Comparison of ENCODE assay signal across 24 cellular contexts in genomic region chr5:122081541-122081940, GRCh38. TPM values are rescaled to one million over a fixed set of nuclear protein-coding genes. Genes with fewer than 3 reads are reported as not detected.
DNase-seq lines count a peak whose midpoint lies in the region; ATAC-seq and TF ChIP-seq lines count a peak whose summit lies in the region.
"Had no signal": no experiment of that assay in that cellular context is flagged by ENCODE, and none has a peak within 500 bp of the region (broad histone marks: within the 10 kb centered on the region; RNA-seq: fewer than 3 reads in every experiment).

No MANE protein-coding gene starts in this region.

- H3K9me3 Mint-ChIP-seq in endodermal cell = no peaks in the 10 kb centered on the region
- no peaks in the 10 kb centered on the region for H3K9me3 Mint-ChIP-seq in stimulated activated naive CD8-positive, alpha-beta T cell treated with anti-CD3 and anti-CD28 coated beads, Interleukin-15, amount 100 ng/mL, for 72 hours
- H3K9me3 Mint-ChIP-seq: H9 had no signal

- H3K4me3 ChIP-seq in endodermal cell (ENCODE audit: low read length) (no peak overlapping the region), thoracic aorta (no peak overlapping the region), upper lobe of right lung (no peak overlapping the region)
- H3K4me3 ChIP-seq: A549, BLaER1, GM12878, SK-N-MC had no signal

- H3K36me3 Mint-ChIP-seq in endodermal cell (ENCODE audit: low read depth) = no peaks in the 10 kb centered on the region
- H3K36me3 Mint-ChIP-seq: CD4-positive, alpha-beta memory T cell had no signal

- 60 to 76% methylated on average over 1 to 2 of the region's 2 CpGs for WGBS in endodermal cell (ENCODE audit: insufficient coverage in 1 of 2, insufficient read length in 1 of 2), 2 experiments

- H3K36me3 ChIP-seq in endodermal cell (ENCODE audit: control insufficient read depth, insufficient read depth, low read length) (no peaks in the 10 kb centered on the region), thoracic aorta (no peaks in the 10 kb centered on the region), upper lobe of right lung (no peaks in the 10 kb centered on the region)

- peaks cover 12% of the 10 kb centered on the region for H3K4me1 ChIP-seq in endodermal cell (ENCODE audit: control insufficient read depth, insufficient read depth, low read length)
- peaks cover 3 to 28% of the 10 kb centered on the region in 2 donors for H3K4me1 ChIP-seq in thoracic aorta (ENCODE audit: control insufficient read depth in 1 of 2, low read depth in 2 of 2)
- H3K4me1 ChIP-seq in upper lobe of right lung = no peaks in the 10 kb centered on the region
- H3K4me1 ChIP-seq: BLaER1 had no signal

- H3K9ac ChIP-seq in endodermal cell (ENCODE audit: extremely low read depth, low read length, poor library complexity, severe bottlenecking) = no peak overlapping the region
- H3K9ac ChIP-seq: BLaER1, KMS-11 had no signal

- DNase-seq in COR-L47 (lab: John Stamatoyannopoulos, UW) = peak; percentile 69
- DNase-seq in NCI-H146 treated with DMSO at 0.1 percent for 48 hours (lab: John Stamatoyannopoulos, UW; ENCODE audit: unreplicated experiment) = peak; percentile 54
- no peak for DNase-seq in endodermal cell
- DNase-seq in thoracic aorta (ENCODE audit: low spot score) = no peak
- DNase-seq in upper lobe of right lung = no peak
- DNase-seq in glomerular visceral epithelial cell (ENCODE audit: extremely low spot score) = no peak
- DNase-seq in stimulated activated naive CD8-positive, alpha-beta T cell treated with anti-CD3 and anti-CD28 coated beads, Interleukin-15, amount 100 ng/mL, for 72 hours = no peak
- DNase-seq: CD4-positive, alpha-beta memory T cell; DND-41; H9; NCI-H1092 treated with DMSO at 0.1 percent for 48 hours; NCI-H1436 treated with DMSO at 0.1 percent for 48 hours; NCI-H2081 treated with DMSO at 0.1 percent for 48 hours; NCI-H446; NCI-H526; NK-92 treated with Interleukin-12 subunit alpha and Interleukin-12 subunit beta, amount 100 ng/mL, for 24 hours; SHP77 treated with DMSO at 0.1 percent for 48 hours; SW 1271 had no signal

- H3K27ac ChIP-seq in endodermal cell (ENCODE audit: low read depth, low read length) = no peak overlapping the region
- H3K27ac ChIP-seq in thoracic aorta = peak overlapping the region; percentile 62 to 64
- H3K27ac ChIP-seq in upper lobe of right lung = no peak overlapping the region
- H3K27ac ChIP-seq: A549, BLaER1, KMS-11, RWPE1, SK-N-MC had no signal

- H3K4me1 Mint-ChIP-seq in endodermal cell = peaks cover 40% of the 10 kb centered on the region
- peaks cover 20% of the 10 kb centered on the region for H3K4me1 Mint-ChIP-seq in stimulated activated naive CD8-positive, alpha-beta T cell treated with anti-CD3 and anti-CD28 coated beads, Interleukin-15, amount 100 ng/mL, for 72 hours

- peaks cover 28% of the 10 kb centered on the region for H3K27me3 Mint-ChIP-seq in endodermal cell (ENCODE audit: insufficient read depth)
- H3K27me3 Mint-ChIP-seq in stimulated activated naive CD8-positive, alpha-beta T cell treated with anti-CD3 and anti-CD28 coated beads, Interleukin-15, amount 100 ng/mL, for 72 hours = peaks cover 45% of the 10 kb centered on the region

- intact Hi-C loops in upper lobe of right lung (cut with DNase I) = no loop called here

- H3K9me3 ChIP-seq in endodermal cell (ENCODE audit: control insufficient read depth, low read length) = no peaks in the 10 kb centered on the region
- H3K9me3 ChIP-seq in thoracic aorta = no peaks in the 10 kb centered on the region
- H3K9me3 ChIP-seq in upper lobe of right lung = no peaks in the 10 kb centered on the region
- H3K9me3 ChIP-seq: A549 had no signal

- TF ChIP-seq CTCF in endodermal cell (conservative IDR thresholded peaks at IDR 0.05) = no peak
- no peak for TF ChIP-seq CTCF in thoracic aorta (IDR thresholded peaks at IDR 0.05)
- TF ChIP-seq CTCF in upper lobe of right lung (IDR thresholded peaks at IDR 0.05) = no peak

- H3K27me3 ChIP-seq in endodermal cell (ENCODE audit: control insufficient read depth, insufficient read depth, low read length, poor library complexity, severe bottlenecking) = peaks cover 25% of the 10 kb centered on the region
- H3K27me3 ChIP-seq in thoracic aorta (replicated peaks; ENCODE audit: insufficient read depth) = no peaks in the 10 kb centered on the region
- peaks cover 6% of the 10 kb centered on the region for H3K27me3 ChIP-seq in upper lobe of right lung
- H3K27me3 ChIP-seq: BLaER1 had no signal

- ATAC-seq in thoracic aorta (ENCODE audit: insufficient number of reproducible peaks, low FRiP score, low read depth) (no peak), upper lobe of right lung (no peak)
- no peak for ATAC-seq in stimulated activated naive CD8-positive, alpha-beta T cell treated with anti-CD3 and anti-CD28 coated beads, Interleukin-15, amount 100 ng/mL, for 72 hours
- ATAC-seq: A549, GM12878 had no signal

- H3K27ac Mint-ChIP-seq in endodermal cell = peak overlapping the region; percentile 11
- H3K27ac Mint-ChIP-seq in stimulated activated naive CD8-positive, alpha-beta T cell treated with anti-CD3 and anti-CD28 coated beads, Interleukin-15, amount 100 ng/mL, for 72 hours = no peak overlapping the region
- H3K27ac Mint-ChIP-seq: CD4-positive, alpha-beta memory T cell; H9 had no signal

- H3K4me3 Mint-ChIP-seq in endodermal cell = no peak overlapping the region
- H3K4me3 Mint-ChIP-seq in stimulated activated naive CD8-positive, alpha-beta T cell treated with anti-CD3 and anti-CD28 coated beads, Interleukin-15, amount 100 ng/mL, for 72 hours = no peak overlapping the region
- H3K4me3 Mint-ChIP-seq: CD4-positive, alpha-beta memory T cell; H9 had no signal

RNA-seq across cellular contexts. Expression of gene LOX, which starts 3.5 kb away (rescaled TPM):
- total RNA-seq in endodermal cell = 10 to 100 TPM; 16.4 to 16.5 TPM
- 6.7 TPM for polyA plus RNA-seq in endodermal cell (2013, experiment 1 of 2)
- polyA plus RNA-seq in endodermal cell (2013, experiment 2 of 2) = 6.3 TPM
- 10 to 100 TPM; 32.9 to 65.2 TPM for total RNA-seq in thoracic aorta
- 26.8 TPM for total RNA-seq in upper lobe of right lung
- total RNA-seq: CD4-positive, alpha-beta memory T cell had no signal

RNA-seq across cellular contexts. Expression of gene ZNF474, which starts 47.8 kb away (rescaled TPM):
- under 1 TPM in 1 of 2 donors, not detected in 1; 0.31 TPM for total RNA-seq in endodermal cell
- polyA plus RNA-seq in endodermal cell (2013, experiment 1 of 2) = 0.18 TPM
- 0.41 TPM for polyA plus RNA-seq in endodermal cell (2013, experiment 2 of 2)
- under 1 TPM; 0.27 to 0.92 TPM for total RNA-seq in thoracic aorta
- total RNA-seq in upper lobe of right lung = not detected
- total RNA-seq: H9 had no signal

Comparison
In these comparisons a context has a peak if more than half of its experiments do, and no peak if none do; other contexts are left out.
1. DNase-seq: peak in COR-L47 (single experiment) and NCI-H146 treated with DMSO at 0.1 percent for 48 hours (single experiment); none in endodermal cell (single experiment), thoracic aorta (single experiment), upper lobe of right lung (single experiment), glomerular visceral epithelial cell (single experiment) and stimulated activated naive CD8-positive, alpha-beta T cell treated with anti-CD3 and anti-CD28 coated beads, Interleukin-15, amount 100 ng/mL, for 72 hours (0 of 2).
2. H3K27ac ChIP-seq: peak in thoracic aorta (2 of 2); none in endodermal cell (single experiment) and upper lobe of right lung (single experiment).